Comparison of ENCODE assay signal across 1 cellular context in the genomic region with DNA sequence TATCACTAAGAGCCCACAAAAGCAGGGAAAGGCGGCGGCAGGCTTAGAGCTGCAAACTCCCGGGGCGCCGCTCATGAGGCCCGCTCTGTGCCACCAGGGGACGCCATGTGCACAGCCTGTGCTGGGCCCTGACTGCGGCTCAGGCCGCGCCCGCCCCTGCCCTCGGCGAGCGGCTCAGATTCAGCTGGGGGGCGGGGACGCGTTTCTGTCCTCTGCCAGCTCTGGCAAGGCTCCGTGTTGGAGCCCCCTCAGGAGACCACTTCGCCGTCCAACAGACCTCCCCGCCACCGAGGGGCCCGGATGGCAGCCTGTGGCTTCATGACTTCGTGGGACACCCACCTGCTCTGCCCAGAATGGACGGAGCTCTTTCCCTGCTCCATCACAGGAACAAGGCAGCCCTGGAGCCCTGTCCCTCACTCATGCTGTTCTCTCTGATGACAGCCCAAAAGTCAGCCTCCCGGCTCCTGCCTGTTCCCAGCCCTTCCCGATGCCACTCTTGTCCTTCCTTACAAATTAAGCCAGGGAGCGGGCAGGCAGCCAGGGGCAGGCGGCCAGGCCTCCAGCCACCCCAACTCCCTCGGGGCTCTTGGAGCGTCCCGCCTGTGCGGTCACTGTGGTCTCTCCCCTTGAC.
A peak's percentile ranks its signal among the peaks of the same experiment; 100 is the strongest.
TF ChIP-seq lines count a peak whose summit lies in the region.

No MANE protein-coding gene starts in this region.

TF ChIP-seq in WTC11, 78 proteins besides CTCF, POLR2A, EP300 and RAD21 (continued from another document):
- TF ChIP-seq, protein P1, sequence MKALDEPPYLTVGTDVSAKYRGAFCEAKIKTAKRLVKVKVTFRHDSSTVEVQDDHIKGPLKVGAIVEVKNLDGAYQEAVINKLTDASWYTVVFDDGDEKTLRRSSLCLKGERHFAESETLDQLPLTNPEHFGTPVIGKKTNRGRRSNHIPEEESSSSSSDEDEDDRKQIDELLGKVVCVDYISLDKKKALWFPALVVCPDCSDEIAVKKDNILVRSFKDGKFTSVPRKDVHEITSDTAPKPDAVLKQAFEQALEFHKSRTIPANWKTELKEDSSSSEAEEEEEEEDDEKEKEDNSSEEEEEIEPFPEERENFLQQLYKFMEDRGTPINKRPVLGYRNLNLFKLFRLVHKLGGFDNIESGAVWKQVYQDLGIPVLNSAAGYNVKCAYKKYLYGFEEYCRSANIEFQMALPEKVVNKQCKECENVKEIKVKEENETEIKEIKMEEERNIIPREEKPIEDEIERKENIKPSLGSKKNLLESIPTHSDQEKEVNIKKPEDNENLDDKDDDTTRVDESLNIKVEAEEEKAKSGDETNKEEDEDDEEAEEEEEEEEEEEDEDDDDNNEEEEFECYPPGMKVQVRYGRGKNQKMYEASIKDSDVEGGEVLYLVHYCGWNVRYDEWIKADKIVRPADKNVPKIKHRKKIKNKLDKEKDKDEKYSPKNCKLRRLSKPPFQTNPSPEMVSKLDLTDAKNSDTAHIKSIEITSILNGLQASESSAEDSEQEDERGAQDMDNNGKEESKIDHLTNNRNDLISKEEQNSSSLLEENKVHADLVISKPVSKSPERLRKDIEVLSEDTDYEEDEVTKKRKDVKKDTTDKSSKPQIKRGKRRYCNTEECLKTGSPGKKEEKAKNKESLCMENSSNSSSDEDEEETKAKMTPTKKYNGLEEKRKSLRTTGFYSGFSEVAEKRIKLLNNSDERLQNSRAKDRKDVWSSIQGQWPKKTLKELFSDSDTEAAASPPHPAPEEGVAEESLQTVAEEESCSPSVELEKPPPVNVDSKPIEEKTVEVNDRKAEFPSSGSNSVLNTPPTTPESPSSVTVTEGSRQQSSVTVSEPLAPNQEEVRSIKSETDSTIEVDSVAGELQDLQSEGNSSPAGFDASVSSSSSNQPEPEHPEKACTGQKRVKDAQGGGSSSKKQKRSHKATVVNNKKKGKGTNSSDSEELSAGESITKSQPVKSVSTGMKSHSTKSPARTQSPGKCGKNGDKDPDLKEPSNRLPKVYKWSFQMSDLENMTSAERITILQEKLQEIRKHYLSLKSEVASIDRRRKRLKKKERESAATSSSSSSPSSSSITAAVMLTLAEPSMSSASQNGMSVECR (CRISPR knock-in tag; IDR thresholded peaks at IDR 0.05; ENCODE audit: borderline replicate concordance), result peak; percentile 69; the same call in 1 of the 2 replicates
- TF ChIP-seq MLX (CRISPR knock-in tag; IDR thresholded peaks at IDR 0.05) (no peak), HMGXB4 (CRISPR knock-in tag; IDR thresholded peaks at IDR 0.05) (peak; percentile 79; the same call in 1 of the 2 replicates)
- TF ChIP-seq, protein P2, sequence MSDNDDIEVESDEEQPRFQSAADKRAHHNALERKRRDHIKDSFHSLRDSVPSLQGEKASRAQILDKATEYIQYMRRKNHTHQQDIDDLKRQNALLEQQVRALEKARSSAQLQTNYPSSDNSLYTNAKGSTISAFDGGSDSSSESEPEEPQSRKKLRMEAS (CRISPR knock-in tag; IDR thresholded peaks at IDR 0.05), result peak; percentile 73
TF ChIP-seq in WTC11: peak in this region for 8.
